Comparison of ENCODE assay signal across 13 cellular contexts in the genomic region with DNA sequence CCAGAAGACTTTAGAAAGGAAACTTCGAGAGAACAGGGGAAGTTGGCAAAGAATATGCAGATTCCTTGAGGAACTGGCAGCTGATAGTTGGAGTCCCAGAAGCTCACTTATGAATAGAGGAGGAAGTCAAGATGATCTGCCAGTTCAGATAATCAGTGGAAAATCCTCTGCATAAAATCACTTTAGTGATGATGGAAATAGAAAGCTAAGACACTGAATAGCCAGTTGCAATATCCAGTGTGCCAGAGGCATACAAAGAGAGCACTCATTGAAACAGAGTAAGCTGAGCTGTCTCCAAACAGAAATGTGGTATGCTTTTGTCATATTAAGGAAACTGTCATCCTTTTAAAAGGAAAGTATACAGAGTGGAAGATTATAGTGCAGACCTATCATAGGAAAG.
"Had no signal": no experiment of that assay in that cellular context is flagged by ENCODE, and none has a peak within 500 bp of the region (broad histone marks: within the 10 kb centered on the region; RNA-seq: fewer than 3 reads in every experiment).

No MANE protein-coding gene starts in this region.

- H3K27me3 ChIP-seq: brain microvascular endothelial cell, esophagus muscularis mucosa, right atrium auricular region had no signal

- H3K9me3 ChIP-seq: esophagus muscularis mucosa, right atrium auricular region had no signal

- ATAC-seq: left lobe of liver; naive thymus-derived CD4-positive, alpha-beta T cell; stimulated activated naive CD8-positive, alpha-beta T cell treated with anti-CD3 and anti-CD28 coated beads, Interleukin-15, amount 100 ng/mL, for 72 hours had no signal

- H3K4me1 ChIP-seq: esophagus muscularis mucosa, right atrium auricular region had no signal

- H3K4me3 ChIP-seq: coronary artery, esophagus muscularis mucosa, right atrium auricular region had no signal

- H3K27ac ChIP-seq: brain microvascular endothelial cell, coronary artery, esophagus muscularis mucosa, right atrium auricular region had no signal

- H3K36me3 ChIP-seq: brain microvascular endothelial cell, esophagus muscularis mucosa, right atrium auricular region had no signal

- DNase-seq: activated CD4-positive, alpha-beta T cell treated with anti-CD3 and anti-CD28 coated beads, Interleukin-2, amount 50 U/mL, for 1 hour; activated naive CD4-positive, alpha-beta T cell; activated naive CD8-positive, alpha-beta T cell treated with anti-CD3 and anti-CD28 coated beads, Interleukin-2, amount 10 ng/mL, durations not matched to agents 7 days and 5 days; brain microvascular endothelial cell; effector CD4-positive, alpha-beta T cell; hippocampal formation; naive thymus-derived CD4-positive, alpha-beta T cell; nucleus accumbens; stimulated activated naive CD8-positive, alpha-beta T cell treated with anti-CD3 and anti-CD28 coated beads, Interleukin-15, amount 100 ng/mL, for 72 hours had no signal
